1 cellular context compared by ENCODE assay signal in the genomic region with DNA sequence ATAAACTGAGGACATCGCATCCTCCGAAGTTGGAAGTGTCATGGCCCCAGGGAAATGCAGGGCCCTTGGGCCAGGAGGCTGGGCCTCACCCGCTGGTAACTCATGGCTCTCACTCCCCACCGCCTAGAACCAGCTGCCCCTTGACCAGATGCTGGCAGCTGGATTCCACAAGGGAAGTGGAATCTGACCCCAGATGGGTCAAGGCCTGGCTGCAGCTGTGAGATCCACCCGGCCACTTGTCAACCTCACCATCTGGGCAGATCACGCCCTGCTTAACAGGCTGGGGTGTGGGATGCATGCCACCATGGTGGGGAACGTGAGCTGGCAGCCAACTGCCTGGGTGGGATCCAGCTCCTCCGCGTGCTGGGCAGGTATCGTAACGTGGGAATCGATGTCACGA.
TF ChIP-seq lines count a peak whose summit lies in the region.

No MANE protein-coding gene starts in this region.

TF ChIP-seq in H1, 55 proteins besides CTCF, POLR2A, EP300 and RAD21 (continued from another document):
- TF ChIP-seq SAP30 (IDR thresholded peaks at IDR 0.05; ENCODE audit: insufficient read depth, insufficient replicate concordance, low read length) (no peak), BCL11A (IDR thresholded peaks at IDR 0.05; ENCODE audit: low read depth in 2 of 2, low read length in 2 of 2) (no peak), CBX5 (IDR thresholded peaks at IDR 0.05; ENCODE audit: low read depth, low read length) (no peak), BACH1 (IDR thresholded peaks at IDR 0.05; ENCODE audit: low read length) (no peak), TAF1 (IDR thresholded peaks at IDR 0.05; ENCODE audit: low read depth, low read length) (no peak), GTF2F1 (IDR thresholded peaks at IDR 0.05; ENCODE audit: borderline replicate concordance, low read depth, low read length) (no peak)
- TF ChIP-seq, protein P1, sequence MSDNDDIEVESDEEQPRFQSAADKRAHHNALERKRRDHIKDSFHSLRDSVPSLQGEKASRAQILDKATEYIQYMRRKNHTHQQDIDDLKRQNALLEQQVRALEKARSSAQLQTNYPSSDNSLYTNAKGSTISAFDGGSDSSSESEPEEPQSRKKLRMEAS (IDR thresholded peaks at IDR 0.05) = no peak
